Comparison of ENCODE assay signal across 1 cellular context in the genomic region with DNA sequence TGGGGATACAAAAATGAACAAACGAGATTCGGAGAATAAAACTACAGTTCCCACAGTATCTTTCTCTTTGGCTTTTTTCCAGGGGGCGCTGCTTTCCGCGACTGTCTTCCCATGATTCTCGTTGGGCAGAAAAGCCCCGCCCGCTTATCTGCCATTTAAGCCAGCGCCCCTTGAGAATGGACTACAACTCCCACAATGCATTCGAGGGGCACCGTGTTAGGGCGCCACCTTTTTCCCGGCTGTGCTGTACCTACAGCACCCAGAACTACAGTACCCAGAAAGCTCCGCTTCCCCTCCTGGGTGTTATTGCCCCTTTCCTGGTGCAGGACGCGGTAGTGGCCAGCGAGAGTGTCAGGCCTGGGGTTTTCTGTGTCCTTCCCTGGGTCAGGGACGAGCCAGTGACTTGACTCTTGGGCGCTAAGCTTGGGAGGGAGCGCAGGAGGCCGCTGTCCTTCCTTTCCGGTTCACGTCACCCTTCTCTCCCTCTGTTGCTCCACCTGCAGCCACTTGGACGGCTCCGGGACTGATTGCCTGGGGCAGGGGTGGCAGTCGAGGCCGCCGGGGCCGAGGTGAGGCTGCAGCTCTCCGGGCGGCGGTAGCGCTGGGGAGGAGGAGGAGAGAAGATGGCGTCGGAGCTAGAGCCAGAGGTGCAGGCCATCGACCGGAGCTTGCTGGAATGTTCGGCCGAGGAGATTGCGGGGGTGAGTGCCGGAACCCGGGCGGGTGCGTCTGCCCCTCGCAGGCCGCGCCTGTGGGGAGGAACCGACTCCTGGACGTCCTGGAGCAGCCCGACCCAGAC.
TF ChIP-seq lines count a peak whose summit lies in the region.

A gene (plus strand): TSS at position 333 of the 799 bp plus-strand sequence. CDS start 291 bp downstream, at position 624.

TF ChIP-seq in HepG2, 621 proteins besides CTCF, POLR2A, EP300 and RAD21 (continued from another document and continues in another):
- TF ChIP-seq ZFP37 (CRISPR knock-in tag; IDR thresholded peaks at IDR 0.05; ENCODE audit: borderline replicate concordance): peak; percentile 73; the same call in 1 of the 2 replicates
- TF ChIP-seq, protein P1, sequence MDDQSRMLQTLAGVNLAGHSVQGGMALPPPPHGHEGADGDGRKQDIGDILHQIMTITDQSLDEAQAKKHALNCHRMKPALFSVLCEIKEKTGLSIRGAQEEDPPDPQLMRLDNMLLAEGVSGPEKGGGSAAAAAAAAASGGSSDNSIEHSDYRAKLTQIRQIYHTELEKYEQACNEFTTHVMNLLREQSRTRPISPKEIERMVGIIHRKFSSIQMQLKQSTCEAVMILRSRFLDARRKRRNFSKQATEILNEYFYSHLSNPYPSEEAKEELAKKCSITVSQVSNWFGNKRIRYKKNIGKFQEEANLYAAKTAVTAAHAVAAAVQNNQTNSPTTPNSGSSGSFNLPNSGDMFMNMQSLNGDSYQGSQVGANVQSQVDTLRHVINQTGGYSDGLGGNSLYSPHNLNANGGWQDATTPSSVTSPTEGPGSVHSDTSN (CRISPR knock-in tag; IDR thresholded peaks at IDR 0.05; ENCODE audit: borderline replicate concordance): no peak
- peak; percentile 88 for TF ChIP-seq EED (CRISPR knock-in tag; IDR thresholded peaks at IDR 0.05)
- TF ChIP-seq ZKSCAN5 (CRISPR knock-in tag; IDR thresholded peaks at IDR 0.05): no peak
- TF ChIP-seq ZNF274 (CRISPR knock-in tag; IDR thresholded peaks at IDR 0.05): no peak; the same call in none of the 2 replicates
- TF ChIP-seq HMGA1 (CRISPR knock-in tag; conservative IDR thresholded peaks at IDR 0.05): no peak
- TF ChIP-seq, protein P2, sequence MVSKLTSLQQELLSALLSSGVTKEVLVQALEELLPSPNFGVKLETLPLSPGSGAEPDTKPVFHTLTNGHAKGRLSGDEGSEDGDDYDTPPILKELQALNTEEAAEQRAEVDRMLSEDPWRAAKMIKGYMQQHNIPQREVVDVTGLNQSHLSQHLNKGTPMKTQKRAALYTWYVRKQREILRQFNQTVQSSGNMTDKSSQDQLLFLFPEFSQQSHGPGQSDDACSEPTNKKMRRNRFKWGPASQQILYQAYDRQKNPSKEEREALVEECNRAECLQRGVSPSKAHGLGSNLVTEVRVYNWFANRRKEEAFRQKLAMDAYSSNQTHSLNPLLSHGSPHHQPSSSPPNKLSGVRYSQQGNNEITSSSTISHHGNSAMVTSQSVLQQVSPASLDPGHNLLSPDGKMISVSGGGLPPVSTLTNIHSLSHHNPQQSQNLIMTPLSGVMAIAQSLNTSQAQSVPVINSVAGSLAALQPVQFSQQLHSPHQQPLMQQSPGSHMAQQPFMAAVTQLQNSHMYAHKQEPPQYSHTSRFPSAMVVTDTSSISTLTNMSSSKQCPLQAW (CRISPR knock-in tag; IDR thresholded peaks at IDR 0.05): peak; percentile 96
- peak; percentile 88; the same call in 1 of the 2 replicates for TF ChIP-seq ZBTB20 (CRISPR knock-in tag; IDR thresholded peaks at IDR 0.05; ENCODE audit: borderline replicate concordance, low read depth)
- no peak for TF ChIP-seq MBD4 (IDR thresholded peaks at IDR 0.05; ENCODE audit: borderline replicate concordance, low read length)
- TF ChIP-seq, protein P3, sequence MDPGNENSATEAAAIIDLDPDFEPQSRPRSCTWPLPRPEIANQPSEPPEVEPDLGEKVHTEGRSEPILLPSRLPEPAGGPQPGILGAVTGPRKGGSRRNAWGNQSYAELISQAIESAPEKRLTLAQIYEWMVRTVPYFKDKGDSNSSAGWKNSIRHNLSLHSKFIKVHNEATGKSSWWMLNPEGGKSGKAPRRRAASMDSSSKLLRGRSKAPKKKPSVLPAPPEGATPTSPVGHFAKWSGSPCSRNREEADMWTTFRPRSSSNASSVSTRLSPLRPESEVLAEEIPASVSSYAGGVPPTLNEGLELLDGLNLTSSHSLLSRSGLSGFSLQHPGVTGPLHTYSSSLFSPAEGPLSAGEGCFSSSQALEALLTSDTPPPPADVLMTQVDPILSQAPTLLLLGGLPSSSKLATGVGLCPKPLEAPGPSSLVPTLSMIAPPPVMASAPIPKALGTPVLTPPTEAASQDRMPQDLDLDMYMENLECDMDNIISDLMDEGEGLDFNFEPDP (CRISPR knock-in tag; conservative IDR thresholded peaks at IDR 0.05): 0 out of 2 replicates have a peak, but pooled peaks have one; percentile 8
- TF ChIP-seq, protein P4, sequence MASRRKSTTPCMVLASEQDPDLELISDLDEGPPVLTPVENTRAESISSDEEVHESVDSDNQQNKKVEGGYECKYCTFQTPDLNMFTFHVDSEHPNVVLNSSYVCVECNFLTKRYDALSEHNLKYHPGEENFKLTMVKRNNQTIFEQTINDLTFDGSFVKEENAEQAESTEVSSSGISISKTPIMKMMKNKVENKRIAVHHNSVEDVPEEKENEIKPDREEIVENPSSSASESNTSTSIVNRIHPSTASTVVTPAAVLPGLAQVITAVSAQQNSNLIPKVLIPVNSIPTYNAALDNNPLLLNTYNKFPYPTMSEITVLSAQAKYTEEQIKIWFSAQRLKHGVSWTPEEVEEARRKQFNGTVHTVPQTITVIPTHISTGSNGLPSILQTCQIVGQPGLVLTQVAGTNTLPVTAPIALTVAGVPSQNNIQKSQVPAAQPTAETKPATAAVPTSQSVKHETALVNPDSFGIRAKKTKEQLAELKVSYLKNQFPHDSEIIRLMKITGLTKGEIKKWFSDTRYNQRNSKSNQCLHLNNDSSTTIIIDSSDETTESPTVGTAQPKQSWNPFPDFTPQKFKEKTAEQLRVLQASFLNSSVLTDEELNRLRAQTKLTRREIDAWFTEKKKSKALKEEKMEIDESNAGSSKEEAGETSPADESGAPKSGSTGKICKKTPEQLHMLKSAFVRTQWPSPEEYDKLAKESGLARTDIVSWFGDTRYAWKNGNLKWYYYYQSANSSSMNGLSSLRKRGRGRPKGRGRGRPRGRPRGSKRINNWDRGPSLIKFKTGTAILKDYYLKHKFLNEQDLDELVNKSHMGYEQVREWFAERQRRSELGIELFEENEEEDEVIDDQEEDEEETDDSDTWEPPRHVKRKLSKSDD (CRISPR knock-in tag; IDR thresholded peaks at IDR 0.05; ENCODE audit: low read depth): peak; percentile 88
- TF ChIP-seq SOX6 (IDR thresholded peaks at IDR 0.05): no peak
- TF ChIP-seq SOX6 (CRISPR knock-in tag; IDR thresholded peaks at IDR 0.05): peak; percentile 61
- TF ChIP-seq, protein P5, sequence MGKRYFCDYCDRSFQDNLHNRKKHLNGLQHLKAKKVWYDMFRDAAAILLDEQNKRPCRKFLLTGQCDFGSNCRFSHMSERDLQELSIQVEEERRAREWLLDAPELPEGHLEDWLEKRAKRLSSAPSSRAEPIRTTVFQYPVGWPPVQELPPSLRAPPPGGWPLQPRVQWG (CRISPR knock-in tag; IDR thresholded peaks at IDR 0.05; ENCODE audit: borderline replicate concordance, low read depth): no peak
- TF ChIP-seq, protein P6, sequence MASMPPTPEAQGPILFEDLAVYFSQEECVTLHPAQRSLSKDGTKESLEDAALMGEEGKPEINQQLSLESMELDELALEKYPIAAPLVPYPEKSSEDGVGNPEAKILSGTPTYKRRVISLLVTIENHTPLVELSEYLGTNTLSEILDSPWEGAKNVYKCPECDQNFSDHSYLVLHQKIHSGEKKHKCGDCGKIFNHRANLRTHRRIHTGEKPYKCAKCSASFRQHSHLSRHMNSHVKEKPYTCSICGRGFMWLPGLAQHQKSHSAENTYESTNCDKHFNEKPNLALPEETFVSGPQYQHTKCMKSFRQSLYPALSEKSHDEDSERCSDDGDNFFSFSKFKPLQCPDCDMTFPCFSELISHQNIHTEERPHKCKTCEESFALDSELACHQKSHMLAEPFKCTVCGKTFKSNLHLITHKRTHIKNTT (CRISPR knock-in tag; IDR thresholded peaks at IDR 0.05): no peak
- peak; percentile 84 for TF ChIP-seq TGIF2 (CRISPR knock-in tag; IDR thresholded peaks at IDR 0.05)
- peak; percentile 75; the same call in 1 of the 2 replicates for TF ChIP-seq ZNF33B (CRISPR knock-in tag; IDR thresholded peaks at IDR 0.05)
- TF ChIP-seq ZNF160 (CRISPR knock-in tag; IDR thresholded peaks at IDR 0.05): no peak; the same call in 1 of the 2 replicates
- TF ChIP-seq KDM1A (CRISPR knock-in tag; IDR thresholded peaks at IDR 0.05): no peak
- no peak for TF ChIP-seq ZFP36 (IDR thresholded peaks at IDR 0.05; ENCODE audit: borderline replicate concordance, low read depth, low read length, partially characterized antibody)
- TF ChIP-seq YY1 (IDR thresholded peaks at IDR 0.05; ENCODE audit: insufficient read depth, insufficient replicate concordance, low read depth, low read length): peak; percentile 88
- TF ChIP-seq, protein P7, sequence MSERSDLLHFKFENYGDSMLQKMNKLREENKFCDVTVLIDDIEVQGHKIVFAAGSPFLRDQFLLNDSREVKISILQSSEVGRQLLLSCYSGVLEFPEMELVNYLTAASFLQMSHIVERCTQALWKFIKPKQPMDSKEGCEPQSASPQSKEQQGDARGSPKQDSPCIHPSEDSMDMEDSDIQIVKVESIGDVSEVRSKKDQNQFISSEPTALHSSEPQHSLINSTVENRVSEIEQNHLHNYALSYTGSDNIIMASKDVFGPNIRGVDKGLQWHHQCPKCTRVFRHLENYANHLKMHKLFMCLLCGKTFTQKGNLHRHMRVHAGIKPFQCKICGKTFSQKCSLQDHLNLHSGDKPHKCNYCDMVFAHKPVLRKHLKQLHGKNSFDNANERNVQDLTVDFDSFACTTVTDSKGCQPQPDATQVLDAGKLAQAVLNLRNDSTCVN (CRISPR knock-in tag; IDR thresholded peaks at IDR 0.05; ENCODE audit: borderline replicate concordance): peak; percentile 78; the same call in 1 of the 2 replicates
- peak; percentile 79 for TF ChIP-seq ISL2 (CRISPR knock-in tag; IDR thresholded peaks at IDR 0.05)
- peak; percentile 94 for TF ChIP-seq SP4 (CRISPR knock-in tag; IDR thresholded peaks at IDR 0.05)
- TF ChIP-seq, protein P8, sequence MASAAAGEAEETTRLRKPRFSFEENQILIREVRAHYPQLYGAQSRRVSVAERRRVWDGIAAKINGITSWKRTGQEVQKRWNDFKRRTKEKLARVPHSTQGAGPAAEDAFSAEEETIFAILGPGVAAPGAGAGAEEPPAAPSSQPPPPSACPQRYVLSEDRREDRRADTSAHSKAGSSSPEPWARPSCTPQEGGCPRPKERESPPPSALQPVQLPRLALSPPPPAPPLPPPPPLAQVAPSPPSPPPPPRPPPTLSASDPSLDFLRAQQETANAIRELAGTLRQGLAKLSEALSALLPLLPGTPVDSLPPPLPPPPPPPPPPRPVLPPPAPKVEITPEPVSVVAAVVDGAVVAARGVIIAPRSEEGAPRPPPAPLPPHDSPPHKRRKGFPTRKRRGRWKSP (CRISPR knock-in tag; IDR thresholded peaks at IDR 0.05): peak; percentile 98
- peak; percentile 89 for TF ChIP-seq REL (CRISPR knock-in tag; conservative IDR thresholded peaks at IDR 0.05)
- 0 out of 2 replicates have a peak, but pooled peaks have one; percentile 36 for TF ChIP-seq ZNF552 (CRISPR knock-in tag; IDR thresholded peaks at IDR 0.05; ENCODE audit: borderline replicate concordance)
- TF ChIP-seq, protein P9, sequence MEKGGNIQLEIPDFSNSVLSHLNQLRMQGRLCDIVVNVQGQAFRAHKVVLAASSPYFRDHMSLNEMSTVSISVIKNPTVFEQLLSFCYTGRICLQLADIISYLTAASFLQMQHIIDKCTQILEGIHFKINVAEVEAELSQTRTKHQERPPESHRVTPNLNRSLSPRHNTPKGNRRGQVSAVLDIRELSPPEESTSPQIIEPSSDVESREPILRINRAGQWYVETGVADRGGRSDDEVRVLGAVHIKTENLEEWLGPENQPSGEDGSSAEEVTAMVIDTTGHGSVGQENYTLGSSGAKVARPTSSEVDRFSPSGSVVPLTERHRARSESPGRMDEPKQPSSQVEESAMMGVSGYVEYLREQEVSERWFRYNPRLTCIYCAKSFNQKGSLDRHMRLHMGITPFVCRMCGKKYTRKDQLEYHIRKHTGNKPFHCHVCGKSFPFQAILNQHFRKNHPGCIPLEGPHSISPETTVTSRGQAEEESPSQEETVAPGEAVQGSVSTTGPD (CRISPR knock-in tag; IDR thresholded peaks at IDR 0.05): peak; percentile 52; the same call in 1 of the 2 replicates
- peak; percentile 89 for TF ChIP-seq AGO2 (optimal IDR thresholded peaks at IDR 0.05; ENCODE audit: low read depth, low read length)
- TF ChIP-seq ZNF496 (CRISPR knock-in tag; IDR thresholded peaks at IDR 0.05; ENCODE audit: insufficient replicate concordance): no peak
- no peak for TF ChIP-seq TCF12 (IDR thresholded peaks at IDR 0.05)
- TF ChIP-seq TCF12 (CRISPR knock-in tag; IDR thresholded peaks at IDR 0.05): no peak
- TF ChIP-seq, protein P10, sequence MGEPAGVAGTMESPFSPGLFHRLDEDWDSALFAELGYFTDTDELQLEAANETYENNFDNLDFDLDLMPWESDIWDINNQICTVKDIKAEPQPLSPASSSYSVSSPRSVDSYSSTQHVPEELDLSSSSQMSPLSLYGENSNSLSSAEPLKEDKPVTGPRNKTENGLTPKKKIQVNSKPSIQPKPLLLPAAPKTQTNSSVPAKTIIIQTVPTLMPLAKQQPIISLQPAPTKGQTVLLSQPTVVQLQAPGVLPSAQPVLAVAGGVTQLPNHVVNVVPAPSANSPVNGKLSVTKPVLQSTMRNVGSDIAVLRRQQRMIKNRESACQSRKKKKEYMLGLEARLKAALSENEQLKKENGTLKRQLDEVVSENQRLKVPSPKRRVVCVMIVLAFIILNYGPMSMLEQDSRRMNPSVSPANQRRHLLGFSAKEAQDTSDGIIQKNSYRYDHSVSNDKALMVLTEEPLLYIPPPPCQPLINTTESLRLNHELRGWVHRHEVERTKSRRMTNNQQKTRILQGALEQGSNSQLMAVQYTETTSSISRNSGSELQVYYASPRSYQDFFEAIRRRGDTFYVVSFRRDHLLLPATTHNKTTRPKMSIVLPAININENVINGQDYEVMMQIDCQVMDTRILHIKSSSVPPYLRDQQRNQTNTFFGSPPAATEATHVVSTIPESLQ (CRISPR knock-in tag; conservative IDR thresholded peaks at IDR 0.05): peak; percentile 92
- TF ChIP-seq, protein P11, sequence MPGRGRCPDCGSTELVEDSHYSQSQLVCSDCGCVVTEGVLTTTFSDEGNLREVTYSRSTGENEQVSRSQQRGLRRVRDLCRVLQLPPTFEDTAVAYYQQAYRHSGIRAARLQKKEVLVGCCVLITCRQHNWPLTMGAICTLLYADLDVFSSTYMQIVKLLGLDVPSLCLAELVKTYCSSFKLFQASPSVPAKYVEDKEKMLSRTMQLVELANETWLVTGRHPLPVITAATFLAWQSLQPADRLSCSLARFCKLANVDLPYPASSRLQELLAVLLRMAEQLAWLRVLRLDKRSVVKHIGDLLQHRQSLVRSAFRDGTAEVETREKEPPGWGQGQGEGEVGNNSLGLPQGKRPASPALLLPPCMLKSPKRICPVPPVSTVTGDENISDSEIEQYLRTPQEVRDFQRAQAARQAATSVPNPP (CRISPR knock-in tag; IDR thresholded peaks at IDR 0.05): no peak; the same call in 1 of the 2 replicates
- peak; percentile 92 for TF ChIP-seq ASH2L (IDR thresholded peaks at IDR 0.05; ENCODE audit: insufficient read length, low read depth, low read length)
- peak; percentile 79 for TF ChIP-seq JARID2 (CRISPR knock-in tag; IDR thresholded peaks at IDR 0.05; ENCODE audit: insufficient replicate concordance)
- TF ChIP-seq, protein P12, sequence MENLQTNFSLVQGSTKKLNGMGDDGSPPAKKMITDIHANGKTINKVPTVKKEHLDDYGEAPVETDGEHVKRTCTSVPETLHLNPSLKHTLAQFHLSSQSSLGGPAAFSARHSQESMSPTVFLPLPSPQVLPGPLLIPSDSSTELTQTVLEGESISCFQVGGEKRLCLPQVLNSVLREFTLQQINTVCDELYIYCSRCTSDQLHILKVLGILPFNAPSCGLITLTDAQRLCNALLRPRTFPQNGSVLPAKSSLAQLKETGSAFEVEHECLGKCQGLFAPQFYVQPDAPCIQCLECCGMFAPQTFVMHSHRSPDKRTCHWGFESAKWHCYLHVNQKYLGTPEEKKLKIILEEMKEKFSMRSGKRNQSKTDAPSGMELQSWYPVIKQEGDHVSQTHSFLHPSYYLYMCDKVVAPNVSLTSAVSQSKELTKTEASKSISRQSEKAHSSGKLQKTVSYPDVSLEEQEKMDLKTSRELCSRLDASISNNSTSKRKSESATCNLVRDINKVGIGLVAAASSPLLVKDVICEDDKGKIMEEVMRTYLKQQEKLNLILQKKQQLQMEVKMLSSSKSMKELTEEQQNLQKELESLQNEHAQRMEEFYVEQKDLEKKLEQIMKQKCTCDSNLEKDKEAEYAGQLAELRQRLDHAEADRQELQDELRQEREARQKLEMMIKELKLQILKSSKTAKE (CRISPR knock-in tag; IDR thresholded peaks at IDR 0.05; ENCODE audit: borderline replicate concordance): peak; percentile 66
